Comparison of ENCODE assay signal across 17 cellular contexts in genomic region chr16:87411375-87412271, GRCh38.
"Had no signal": no experiment of that assay in that cellular context is flagged by ENCODE, and none has a peak within 500 bp of the region (broad histone marks: within the 10 kb centered on the region; RNA-seq: fewer than 3 reads in every experiment).

No MANE protein-coding gene starts in this region.

- H3K4me3 Mint-ChIP-seq: activated naive CD8-positive, alpha-beta T cell; activated T-cell treated with anti-CD3 and anti-CD28 coated beads, Interleukin-2, amount 50 U/mL, for 4 hours; naive thymus-derived CD4-positive, alpha-beta T cell had no signal

- H3K9me3 Mint-ChIP-seq: activated T-cell treated with anti-CD3 and anti-CD28 coated beads, Interleukin-2, amount 50 U/mL, for 4 hours; naive thymus-derived CD4-positive, alpha-beta T cell had no signal

- H3K4me1 Mint-ChIP-seq: naive thymus-derived CD4-positive, alpha-beta T cell had no signal

- ATAC-seq: activated T-cell treated with anti-CD3 and anti-CD28 coated beads, Interleukin-2, amount 50 U/mL, for 4 hours; body of pancreas; foreskin keratinocyte; lower lobe of right lung; naive thymus-derived CD4-positive, alpha-beta T cell; stimulated activated naive CD8-positive, alpha-beta T cell treated with anti-CD3 and anti-CD28 coated beads, Interleukin-15, Interleukin-2, amounts not matched to agents 100 U/mL and 50 U/mL, for 24 hours had no signal

- H3K27me3 ChIP-seq: body of pancreas, foreskin keratinocyte, neutrophil, transverse colon, vagina had no signal

- DNase-seq: activated CD4-positive, alpha-beta T cell treated with anti-CD3 and anti-CD28 coated beads, Interleukin-2, amount 50 U/mL, for 48 hours; activated effector memory CD4-positive, alpha-beta T cell treated with anti-CD3 and anti-CD28 coated beads, Interleukin-2, amount 50 U/mL, for 16 hours; activated T-cell treated with anti-CD3 and anti-CD28 coated beads, Interleukin-2, amount 50 U/mL, for 4 hours; amniotic stem cell; effector memory CD4-positive, alpha-beta T cell; foreskin keratinocyte; glutamatergic neuron; kidney glomerular epithelial cell; lower lobe of right lung; naive thymus-derived CD4-positive, alpha-beta T cell; stimulated activated naive CD8-positive, alpha-beta T cell treated with anti-CD3 and anti-CD28 coated beads, Interleukin-15, Interleukin-2, amounts not matched to agents 100 U/mL and 50 U/mL, for 24 hours; transverse colon; WERI-Rb-1 had no signal

- H3K27ac Mint-ChIP-seq: activated naive CD8-positive, alpha-beta T cell had no signal

- H3K4me1 ChIP-seq: body of pancreas, foreskin keratinocyte, vagina had no signal

- H3K36me3 Mint-ChIP-seq: activated naive CD8-positive, alpha-beta T cell had no signal

- H3K27ac ChIP-seq: body of pancreas, foreskin keratinocyte, lower lobe of right lung, neutrophil, transverse colon, vagina, WERI-Rb-1 had no signal

- H3K4me3 ChIP-seq: body of pancreas, lower lobe of right lung, transverse colon, vagina had no signal

- H3K9me3 ChIP-seq: body of pancreas, lower lobe of right lung, neutrophil, transverse colon, vagina had no signal

- H3K27me3 Mint-ChIP-seq: activated naive CD8-positive, alpha-beta T cell; naive thymus-derived CD4-positive, alpha-beta T cell had no signal
